In the genomic region with DNA sequence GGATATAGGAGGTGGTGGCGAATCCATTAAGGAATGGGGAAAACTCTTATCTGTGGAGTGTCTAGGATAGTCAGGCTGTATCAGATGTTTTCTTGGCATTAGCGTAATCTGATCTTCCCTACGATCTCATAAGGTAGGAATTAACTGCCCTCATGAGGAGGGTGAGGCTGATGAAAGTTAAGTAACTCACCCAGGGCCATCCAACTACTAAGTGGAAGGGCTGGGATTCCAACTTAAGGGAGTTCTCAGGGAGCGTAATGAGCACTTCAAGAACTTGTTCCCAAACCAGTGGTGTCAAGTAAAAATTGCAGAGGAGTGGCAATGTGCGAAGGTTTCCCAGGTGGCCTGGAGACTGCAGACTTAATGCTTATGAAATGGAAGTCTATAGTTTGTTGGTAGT, we compare ENCODE assay signal across 14 cellular contexts. TPM values are rescaled to one million over a fixed set of nuclear protein-coding genes. Genes with fewer than 3 reads are reported as not detected.
A peak's percentile ranks its signal among the peaks of the same experiment; 100 is the strongest.
DNase-seq lines count a peak whose midpoint lies in the region; ATAC-seq, FAIRE-seq and TF ChIP-seq lines count a peak whose summit lies in the region.
"Had no signal": no experiment of that assay in that cellular context is flagged by ENCODE, and none has a peak within 500 bp of the region (broad histone marks: within the 10 kb centered on the region; RNA-seq: fewer than 3 reads in every experiment).

No MANE protein-coding gene starts in this region.

- no peak for FAIRE-seq in GM19239 (lab: Jason Lieb, UNC)

- peaks cover 14% of the 10 kb centered on the region for H3K4me1 ChIP-seq in upper lobe of right lung

- H3K4me3 Mint-ChIP-seq in natural killer cell treated with Interleukin-12 subunit alpha and Interleukin-12 subunit beta and Interleukin-15 and Interleukin-18, amount 100 ng/mL, for 72 hours: no peak overlapping the region

- ATAC-seq in upper lobe of right lung: peak; percentile 72
- no peak for ATAC-seq in natural killer cell treated with Interleukin-12 subunit alpha and Interleukin-12 subunit beta and Interleukin-15 and Interleukin-18, amount 100 ng/mL, for 72 hours
- ATAC-seq: left ventricle myocardium superior had no signal

- intact Hi-C loops in upper lobe of right lung (cut with DNase I): no loop called here

- H3K9me3 Mint-ChIP-seq in natural killer cell treated with Interleukin-12 subunit alpha and Interleukin-12 subunit beta and Interleukin-15 and Interleukin-18, amount 100 ng/mL, for 72 hours: no peaks in the 10 kb centered on the region

- no peak overlapping the region for H3K27ac Mint-ChIP-seq in natural killer cell treated with Interleukin-12 subunit alpha and Interleukin-12 subunit beta and Interleukin-15 and Interleukin-18, amount 100 ng/mL, for 72 hours

- no peaks in the 10 kb centered on the region for H3K36me3 ChIP-seq in upper lobe of right lung

- no peaks in the 10 kb centered on the region for H3K4me1 Mint-ChIP-seq in natural killer cell treated with Interleukin-12 subunit alpha and Interleukin-12 subunit beta and Interleukin-15 and Interleukin-18, amount 100 ng/mL, for 72 hours (ENCODE audit: low read depth in 2 of 2)

- H3K36me3 Mint-ChIP-seq in natural killer cell treated with Interleukin-12 subunit alpha and Interleukin-12 subunit beta and Interleukin-15 and Interleukin-18, amount 100 ng/mL, for 72 hours: no peaks in the 10 kb centered on the region

- no peak overlapping the region for H3K4me3 ChIP-seq in upper lobe of right lung

- TF ChIP-seq CTCF in upper lobe of right lung (IDR thresholded peaks at IDR 0.05): no peak

- no peaks in the 10 kb centered on the region for H3K27me3 ChIP-seq in upper lobe of right lung

- peaks cover 0 to 3% of the 10 kb centered on the region in 2 donors for H3K27me3 Mint-ChIP-seq in natural killer cell treated with Interleukin-12 subunit alpha and Interleukin-12 subunit beta and Interleukin-15 and Interleukin-18, amount 100 ng/mL, for 72 hours

- H3K9me3 ChIP-seq in upper lobe of right lung: no peaks in the 10 kb centered on the region

- no peak overlapping the region for H3K27ac ChIP-seq in upper lobe of right lung
- H3K27ac ChIP-seq: HL-60 had no signal

- peak; percentile 10 for DNase-seq in NCI-H510A treated with DMSO at 0.1 percent for 48 hours (lab: John Stamatoyannopoulos, UW)
- no peak for DNase-seq in NCI-H510A (lab: John Stamatoyannopoulos, UW)
- peak; percentile 11 for DNase-seq in RPMI7951 (ENCODE audit: low read depth)
- peak; percentile 39 for DNase-seq in glomerular visceral epithelial cell (ENCODE audit: extremely low spot score)
- DNase-seq in upper lobe of right lung: no peak
- DNase-seq in natural killer cell treated with Interleukin-12 subunit alpha and Interleukin-12 subunit beta and Interleukin-15 and Interleukin-18, amount 100 ng/mL, for 72 hours (ENCODE audit: low spot score): no peak
- DNase-seq in GM19239 (ENCODE audit: insufficient read length, low spot score): no peak
- no peak for DNase-seq in germinal center (ENCODE audit: low spot score)
- DNase-seq: activated gamma-delta T cell, cerebellar nuclear complex, left ventricle myocardium superior, occipital lobe, SW 1271 had no signal

RNA-seq across cellular contexts. Expression of gene OSBPL11, which starts 55.9 kb away (rescaled TPM):
- total RNA-seq in RPMI7951 (2014; rRNA removed; shearing (Covaris generic)): 8.3 and 12.3 TPM in 2 replicates
- 22.3 TPM for total RNA-seq in upper lobe of right lung
- total RNA-seq in natural killer cell treated with Interleukin-12 subunit alpha and Interleukin-12 subunit beta and Interleukin-15 and Interleukin-18, amount 100 ng/mL, for 72 hours: 10 to 100 TPM; 13.3 to 15.2 TPM

Comparison
In these comparisons a context has a peak if more than half of its experiments do, and no peak if none do; other contexts are left out.
1. DNase-seq: peak in NCI-H510A treated with DMSO at 0.1 percent for 48 hours (single experiment), RPMI7951 (single experiment) and glomerular visceral epithelial cell (single experiment); none in NCI-H510A (single experiment), upper lobe of right lung (single experiment), natural killer cell treated with Interleukin-12 subunit alpha and Interleukin-12 subunit beta and Interleukin-15 and Interleukin-18, amount 100 ng/mL, for 72 hours (single experiment), GM19239 (single experiment) and germinal center (single experiment).